ENCODE assay signal across 21 cellular contexts in genomic region chr19:51641648-51642047, GRCh38. TPM values are rescaled to one million over a fixed set of nuclear protein-coding genes. Genes with fewer than 3 reads are reported as not detected.
"Had no signal": no experiment of that assay in that cellular context is flagged by ENCODE, and none has a peak within 500 bp of the region (broad histone marks: within the 10 kb centered on the region; RNA-seq: fewer than 3 reads in every experiment).

No MANE protein-coding gene starts in this region.

- H3K4me3 ChIP-seq: SJSA1, SK-N-MC had no signal

- FAIRE-seq: RCC 7860 had no signal

- H3K4me1 ChIP-seq: SJSA1 had no signal

- H3K27me3 ChIP-seq: SJSA1 had no signal

- H3K9me3 ChIP-seq: SJSA1 had no signal

- H3K36me3 ChIP-seq: SJSA1 had no signal

- H3K27ac ChIP-seq: SJSA1, SK-N-MC had no signal

- DNase-seq: Karpas-422, KG1, MM.1S, NCI-H1092 treated with DMSO at 0.1 percent for 48 hours, NCI-H1436, NCI-H1694, NCI-H187 treated with DMSO at 0.1 percent for 48 hours, NCI-H2029 treated with DMSO at 0.1 percent for 48 hours, NCI-H2171 treated with DMSO at 0.1 percent for 48 hours, NCI-H345, NCI-H446 treated with DMSO at 0.1 percent for 48 hours, NCI-H510A treated with DMSO at 0.1 percent for 48 hours, NCI-H526, Right ventricle myocardium superior, RPMI8226, SIG-M5 had no signal

RNA-seq across cellular contexts. Expression of gene SIGLEC14, which starts 5.0 kb away (rescaled TPM):
- total RNA-seq: M059J, SJSA1 had no signal

RNA-seq across cellular contexts. Expression of gene SIGLEC5, which starts 11.4 kb away (rescaled TPM):
- total RNA-seq: HT1080, M059J, Right ventricle myocardium superior, SJSA1 had no signal
